Comparison of ENCODE assay signal across 13 cellular contexts in the genomic region with DNA sequence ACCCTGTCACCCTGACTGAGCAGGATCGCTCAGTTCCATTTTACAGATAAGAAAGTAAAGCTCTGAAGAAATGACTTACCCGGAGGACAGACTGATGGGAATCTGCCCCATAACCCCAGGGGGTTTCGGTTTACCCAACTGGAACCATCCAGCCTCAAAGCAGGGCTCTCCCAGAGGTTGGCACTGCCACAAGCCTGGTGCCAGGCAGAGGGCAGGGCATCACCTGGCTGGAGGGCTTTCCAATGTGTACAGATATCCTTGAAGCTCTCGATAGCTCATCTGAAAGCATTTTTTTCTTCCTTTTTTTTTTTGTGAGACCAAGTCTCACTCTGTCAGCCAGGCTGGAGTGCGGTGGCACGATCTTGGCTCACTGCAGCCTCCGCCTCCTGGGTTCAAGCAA. TPM values are rescaled to one million over a fixed set of nuclear protein-coding genes. Genes with fewer than 3 reads are reported as not detected.
A peak's percentile ranks its signal among the peaks of the same experiment; 100 is the strongest.
DNase-seq lines count a peak whose midpoint lies in the region; ATAC-seq and TF ChIP-seq lines count a peak whose summit lies in the region.
"Had no signal": no experiment of that assay in that cellular context is flagged by ENCODE, and none has a peak within 500 bp of the region (broad histone marks: within the 10 kb centered on the region; RNA-seq: fewer than 3 reads in every experiment).

No MANE protein-coding gene starts in this region.

- TF ChIP-seq CTCF in C4-2B (conservative IDR thresholded peaks at IDR 0.05) (no peak), RWPE1 (conservative IDR thresholded peaks at IDR 0.05; ENCODE audit: low read depth) (no peak)

- H3K4me3 Mint-ChIP-seq in stimulated activated effector memory CD8-positive, alpha-beta T cell treated with anti-CD3 and anti-CD28 coated beads, Interleukin-12 subunit alpha, Interleukin-12 subunit beta, amount 100 ng/mL, for 72 hours = no peak overlapping the region
- no peak overlapping the region for H3K4me3 Mint-ChIP-seq in activated naive CD8-positive, alpha-beta T cell treated with anti-CD3 and anti-CD28 coated beads, Interleukin-2, amount 50 U/mL, for 24 hours
- H3K4me3 Mint-ChIP-seq: CD8-positive, alpha-beta memory T cell had no signal

- H3K9me3 ChIP-seq in esophagus (ENCODE audit: control insufficient read depth in 2 of 2, insufficient read depth in 1 of 2, low read depth in 1 of 2, low read length in 1 of 2) = no peaks in the 10 kb centered on the region
- H3K9me3 ChIP-seq: Caco-2, HAP-1 had no signal

- 62 to 77% methylated on average over 7 of the region's 7 CpGs for WGBS in esophagus, 2 donors

- no peaks in the 10 kb centered on the region for H3K36me3 Mint-ChIP-seq in stimulated activated effector memory CD8-positive, alpha-beta T cell treated with anti-CD3 and anti-CD28 coated beads, Interleukin-12 subunit alpha, Interleukin-12 subunit beta, amount 100 ng/mL, for 72 hours
- no peaks in the 10 kb centered on the region for H3K36me3 Mint-ChIP-seq in activated naive CD8-positive, alpha-beta T cell treated with anti-CD3 and anti-CD28 coated beads, Interleukin-2, amount 50 U/mL, for 24 hours (ENCODE audit: low read depth)
- H3K36me3 Mint-ChIP-seq: CD8-positive, alpha-beta memory T cell had no signal

- DNase-seq in RWPE1 (ENCODE audit: low spot score) (no peak), OCI-M1 (lab: John Stamatoyannopoulos, UW) (no peak)
- no peak for DNase-seq in stimulated activated effector memory CD8-positive, alpha-beta T cell treated with anti-CD3 and anti-CD28 coated beads, Interleukin-12 subunit alpha, Interleukin-12 subunit beta, amount 100 ng/mL, for 72 hours (ENCODE audit: low spot score in 2 of 2)
- DNase-seq in activated naive CD8-positive, alpha-beta T cell treated with anti-CD3 and anti-CD28 coated beads, Interleukin-2, amount 50 U/mL, for 24 hours = no peak
- DNase-seq: Caco-2; CD8-positive, alpha-beta memory T cell; DND-41; GDM1 had no signal

- H3K4me3 ChIP-seq in esophagus (ENCODE audit: low read depth in 1 of 2, low read length in 2 of 2) = no peak overlapping the region
- H3K4me3 ChIP-seq: HAP-1 had no signal

- H3K27ac Mint-ChIP-seq in stimulated activated effector memory CD8-positive, alpha-beta T cell treated with anti-CD3 and anti-CD28 coated beads, Interleukin-12 subunit alpha, Interleukin-12 subunit beta, amount 100 ng/mL, for 72 hours = no peak overlapping the region
- H3K27ac Mint-ChIP-seq in activated naive CD8-positive, alpha-beta T cell treated with anti-CD3 and anti-CD28 coated beads, Interleukin-2, amount 50 U/mL, for 24 hours = no peak overlapping the region

- CTCF ChIA-PET in RWPE1 (lab: Yijun Ruan, JAX) = interaction anchor here (0.7 kb wide), 1 partner anchor 52 kb away, joined by 5 read pairs; no protein-coding TSS in a partner anchor

- H3K36me3 ChIP-seq in esophagus (ENCODE audit: control insufficient read depth in 2 of 2, insufficient read depth in 2 of 2, low read length in 1 of 2) = peaks cover 0 to 2% of the 10 kb centered on the region in 2 donors

- H3K27me3 ChIP-seq in esophagus (ENCODE audit: control insufficient read depth in 1 of 2, insufficient read depth in 2 of 2, low read length in 2 of 2) = no peaks in the 10 kb centered on the region

- no peaks in the 10 kb centered on the region for H3K9me3 Mint-ChIP-seq in stimulated activated effector memory CD8-positive, alpha-beta T cell treated with anti-CD3 and anti-CD28 coated beads, Interleukin-12 subunit alpha, Interleukin-12 subunit beta, amount 100 ng/mL, for 72 hours
- H3K9me3 Mint-ChIP-seq in activated naive CD8-positive, alpha-beta T cell treated with anti-CD3 and anti-CD28 coated beads, Interleukin-2, amount 50 U/mL, for 24 hours = no peaks in the 10 kb centered on the region
- H3K9me3 Mint-ChIP-seq: CD8-positive, alpha-beta memory T cell had no signal

- POLR2A ChIA-PET in RWPE1 (lab: Yijun Ruan, JAX; ENCODE audit: low non-redundant PET) = no interaction called here

- H3K4me1 Mint-ChIP-seq in stimulated activated effector memory CD8-positive, alpha-beta T cell treated with anti-CD3 and anti-CD28 coated beads, Interleukin-12 subunit alpha, Interleukin-12 subunit beta, amount 100 ng/mL, for 72 hours = no peaks in the 10 kb centered on the region
- no peaks in the 10 kb centered on the region for H3K4me1 Mint-ChIP-seq in activated naive CD8-positive, alpha-beta T cell treated with anti-CD3 and anti-CD28 coated beads, Interleukin-2, amount 50 U/mL, for 24 hours
- H3K4me1 Mint-ChIP-seq: CD8-positive, alpha-beta memory T cell had no signal

- H3K27ac ChIP-seq in C4-2B = peak overlapping the region; percentile 55
- H3K27ac ChIP-seq in RWPE1 = peak overlapping the region; percentile 82
- H3K27ac ChIP-seq in esophagus (ENCODE audit: low read depth in 2 of 2, low read length in 1 of 2) = peak overlapping the region; percentile 17 to 59

- H3K27me3 Mint-ChIP-seq in activated naive CD8-positive, alpha-beta T cell treated with anti-CD3 and anti-CD28 coated beads, Interleukin-2, amount 50 U/mL, for 24 hours = no peaks in the 10 kb centered on the region

- peak; percentile 11 for ATAC-seq in stimulated activated effector memory CD8-positive, alpha-beta T cell treated with anti-CD3 and anti-CD28 coated beads, Interleukin-12 subunit alpha, Interleukin-12 subunit beta, amount 100 ng/mL, for 72 hours
- ATAC-seq in activated naive CD8-positive, alpha-beta T cell treated with anti-CD3 and anti-CD28 coated beads, Interleukin-2, amount 50 U/mL, for 24 hours = no peak
- no peak for ATAC-seq in HG03439 (IDR thresholded peaks at IDR 0.05; ENCODE audit: unreplicated experiment)

- H3K4me1 ChIP-seq in esophagus (ENCODE audit: control insufficient read depth in 2 of 2, insufficient read depth in 2 of 2, low read length in 1 of 2) = peaks cover 0 to 12% of the 10 kb centered on the region in 2 donors
- H3K4me1 ChIP-seq: Caco-2, HAP-1 had no signal

RNA-seq across cellular contexts. Expression of gene STON2, which starts 33.2 kb away (rescaled TPM):
- 10 to 100 TPM in 1 of 2 donors, 1 to 10 TPM in 1; 8.5 to 20.4 TPM for polyA plus RNA-seq in esophagus
- polyA plus RNA-seq: BJ; CD8-positive, alpha-beta memory T cell had no signal
